In the genomic region with DNA sequence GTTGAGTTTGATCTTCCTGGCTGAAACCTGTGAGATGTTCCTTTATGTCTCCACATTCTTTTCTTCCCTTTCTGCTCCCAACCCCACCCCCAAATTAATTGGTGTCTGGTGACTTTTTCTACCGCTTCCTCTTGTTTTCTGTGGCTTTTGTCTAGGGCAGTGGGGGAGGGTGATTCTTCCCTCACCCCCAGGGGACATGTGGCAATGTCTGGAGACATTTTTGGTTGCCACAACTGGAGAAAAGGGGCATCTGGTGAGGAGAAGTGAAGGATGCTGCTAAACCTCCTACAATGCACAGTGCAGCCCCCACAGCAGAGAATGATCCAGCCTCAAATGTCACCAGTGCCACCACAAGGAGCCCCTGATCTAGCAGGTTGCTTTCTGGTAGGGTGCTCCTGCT, we compare ENCODE assay signal across 17 cellular contexts.
DNase-seq lines count a peak whose midpoint lies in the region; ATAC-seq, FAIRE-seq and TF ChIP-seq lines count a peak whose summit lies in the region.
"Had no signal": no experiment of that assay in that cellular context is flagged by ENCODE, and none has a peak within 500 bp of the region (broad histone marks: within the 10 kb centered on the region; RNA-seq: fewer than 3 reads in every experiment).

No MANE protein-coding gene starts in this region.

- TF ChIP-seq POLR2A in H1 (IDR thresholded peaks at IDR 0.05; ENCODE audit: control extremely low read depth in 1 of 2, low read depth in 2 of 2, low read length in 2 of 2) = no peak

- H3K27ac ChIP-seq in H1 (ENCODE audit: low read depth, low read length) (no peak overlapping the region), osteoblast (ENCODE audit: low read depth, low read length) (no peak overlapping the region), RWPE1 (no peak overlapping the region)
- H3K27ac ChIP-seq: KMS-11 had no signal

- H3K4me3 Mint-ChIP-seq in Caco-2 (ENCODE audit: unreplicated experiment) (no peak overlapping the region), WTC11 (no peak overlapping the region)
- H3K4me3 Mint-ChIP-seq: neural crest cell; stimulated activated naive CD8-positive, alpha-beta T cell treated with anti-CD3 and anti-CD28 coated beads, Interleukin-15, Interleukin-2, amounts not matched to agents 100 ng/mL and 50 ng/mL, for 24 hours had no signal

- no peaks in the 10 kb centered on the region for H3K79me1 ChIP-seq in H1 (ENCODE audit: low read depth, low read length)

- no peak overlapping the region for H3K14ac ChIP-seq in H1 (ENCODE audit: insufficient read length)

- DNase-seq in Caco-2 (no peak), NCI-H69 (lab: John Stamatoyannopoulos, UW) (peak; percentile 8), H1 (ENCODE audit: low read depth in 1 of 2, low spot score in 2 of 2) (no peak), osteoblast (ENCODE audit: insufficient read length, low spot score, missing footprints) (peak; percentile 23), SW 1271 (lab: John Stamatoyannopoulos, UW) (no peak), WTC11 (ENCODE audit: low spot score) (no peak), RWPE1 (ENCODE audit: low spot score) (no peak)
- DNase-seq: activated CD8-positive, alpha-beta memory T cell treated with anti-CD3 and anti-CD28 coated beads for 24 hours; dorsolateral prefrontal cortex; NCI-H187 treated with DMSO at 0.1 percent for 48 hours; NCI-H524 had no signal

- H2BK12ac ChIP-seq in H1 (ENCODE audit: low read depth, low read length) = no peak overlapping the region

- no peak overlapping the region for H4K5ac ChIP-seq in H1 (ENCODE audit: insufficient read length, low read depth, low read length)

- H3K9ac ChIP-seq in H1 (replicated peaks in 1 of 4; ENCODE audit: extremely low read depth in 1 of 4, low read depth in 3 of 4, low read length in 3 of 4) = no peak overlapping the region
- H3K9ac ChIP-seq: KMS-11 had no signal

- H3K4me2 ChIP-seq in H1 (ENCODE audit: insufficient read depth in 1 of 2, low read depth in 2 of 2, low read length in 2 of 2) = no peak overlapping the region
- H3K4me2 ChIP-seq in osteoblast (ENCODE audit: insufficient read depth, low read length) = no peak overlapping the region
- H3K4me2 ChIP-seq: KMS-11 had no signal

- no peaks in the 10 kb centered on the region for H3K36me3 ChIP-seq in Caco-2 (ENCODE audit: control insufficient read depth, insufficient read depth, low read length)
- no peaks in the 10 kb centered on the region for H3K36me3 ChIP-seq in H1 (ENCODE audit: control insufficient read depth in 2 of 4, insufficient read depth in 4 of 4, low read length in 3 of 4)
- no peaks in the 10 kb centered on the region for H3K36me3 ChIP-seq in osteoblast (ENCODE audit: insufficient read depth, low read length)

- CTCF ChIA-PET in Caco-2 (lab: Charles Lee) (no interaction called here), H1 (lab: Charles Lee; ENCODE audit: partially characterized antibody) (no interaction called here), WTC11 (lab: Charles Lee) (interaction anchor here (0.9 kb wide), 1 partner anchor 10 kb away, joined by 3 read pairs; no protein-coding TSS in a partner anchor), RWPE1 (lab: Yijun Ruan, JAX) (no interaction called here)

- H3K4me3 ChIP-seq in Caco-2 (ENCODE audit: low read depth, low read length) (no peak overlapping the region), H1 (ENCODE audit: extremely low read depth in 1 of 4, insufficient read depth in 2 of 4, low read depth in 3 of 4, low read length in 4 of 4) (no peak overlapping the region), osteoblast (ENCODE audit: insufficient read depth, low read length) (no peak overlapping the region)
- H3K4me3 ChIP-seq: dorsolateral prefrontal cortex, GM12878 had no signal

- H2BK20ac ChIP-seq in H1 (ENCODE audit: low read length) = no peak overlapping the region

- 60% methylated on average over 1 of the region's 1 CpG; no CpG with 5 or more reads in 1 of the 2 experiments for WGBS in H1 (ENCODE audit: extremely low coverage in 1 of 2, insufficient coverage in 1 of 2, insufficient read length in 1 of 2, insufficient replicate concordance in 2 of 2, low coverage in 1 of 2, low lambda C conversion rate in 2 of 2, missing lambda C conversion rate in 1 of 2), 2 experiments

- no peaks in the 10 kb centered on the region for H3K9me3 Mint-ChIP-seq in Caco-2 (ENCODE audit: unreplicated experiment)
- H3K9me3 Mint-ChIP-seq in WTC11 = no peaks in the 10 kb centered on the region
- H3K9me3 Mint-ChIP-seq: neural crest cell; stimulated activated naive CD8-positive, alpha-beta T cell treated with anti-CD3 and anti-CD28 coated beads, Interleukin-15, Interleukin-2, amounts not matched to agents 100 ng/mL and 50 ng/mL, for 24 hours had no signal

- ATAC-seq in WTC11 = no peak
- ATAC-seq in HG03097 (IDR thresholded peaks at IDR 0.05; ENCODE audit: low FRiP score, unreplicated experiment) = no peak
- ATAC-seq: GM12878 had no signal

- no peak overlapping the region for H2AK5ac ChIP-seq in H1 (ENCODE audit: low read depth, low read length)

- no peak overlapping the region for H3K56ac ChIP-seq in H1 (replicated peaks; ENCODE audit: insufficient read length, low read depth, low read length)

- H3K4me1 ChIP-seq in Caco-2 (no peaks in the 10 kb centered on the region), H1 (replicated peaks in 1 of 4; ENCODE audit: control insufficient read depth in 3 of 4, insufficient read depth in 4 of 4, low read length in 3 of 4) (peaks cover 0 to 5% (median 2%) of the 10 kb centered on the region in 4 experiments; a peak in 3 of 7 replicates), osteoblast (ENCODE audit: insufficient read depth, low read length) (peaks cover 40% of the 10 kb centered on the region)

- peaks cover 3% of the 10 kb centered on the region for H3K27me3 Mint-ChIP-seq in Caco-2 (ENCODE audit: insufficient read depth, unreplicated experiment)
- H3K27me3 Mint-ChIP-seq in WTC11 (ENCODE audit: low read depth) = no peaks in the 10 kb centered on the region
- H3K27me3 Mint-ChIP-seq: stimulated activated naive CD8-positive, alpha-beta T cell treated with anti-CD3 and anti-CD28 coated beads, Interleukin-15, Interleukin-2, amounts not matched to agents 100 ng/mL and 50 ng/mL, for 24 hours had no signal

- H3K9me3 ChIP-seq in Caco-2 = no peaks in the 10 kb centered on the region
- no peaks in the 10 kb centered on the region for H3K9me3 ChIP-seq in H1 (ENCODE audit: insufficient read depth in 2 of 2, low read depth in 1 of 2, low read length in 1 of 2)
- no peaks in the 10 kb centered on the region for H3K9me3 ChIP-seq in osteoblast (ENCODE audit: low read depth, low read length)

- TF ChIP-seq EP300 in H1 (IDR thresholded peaks at IDR 0.05; ENCODE audit: borderline replicate concordance in 1 of 2, low read depth in 2 of 2, low read length in 2 of 2) = no peak

- no peak overlapping the region for H3K4ac ChIP-seq in H1 (replicated peaks; ENCODE audit: insufficient read length, low read depth, low read length)

- H2BK15ac ChIP-seq in H1 (ENCODE audit: low read length) = no peak overlapping the region

- intact Hi-C loops in Caco-2 (cut with micrococcal nuclease; ENCODE audit: unreplicated experiment) = no loop called here

- H3K4me1 Mint-ChIP-seq in Caco-2 (ENCODE audit: low read depth, unreplicated experiment) (peaks cover 12% of the 10 kb centered on the region), WTC11 (peaks cover 44% of the 10 kb centered on the region)

- H3K27ac Mint-ChIP-seq in Caco-2 (ENCODE audit: unreplicated experiment) (peak overlapping the region; percentile 69), WTC11 (no peak overlapping the region)
- H3K27ac Mint-ChIP-seq: stimulated activated naive CD8-positive, alpha-beta T cell treated with anti-CD3 and anti-CD28 coated beads, Interleukin-15, Interleukin-2, amounts not matched to agents 100 ng/mL and 50 ng/mL, for 24 hours had no signal

- H3K36me3 Mint-ChIP-seq in Caco-2 (ENCODE audit: insufficient read depth, unreplicated experiment) = no peaks in the 10 kb centered on the region
- H3K36me3 Mint-ChIP-seq in WTC11 = no peaks in the 10 kb centered on the region

- H3K79me2 ChIP-seq in H1 (ENCODE audit: control insufficient read depth in 1 of 2, insufficient read depth in 2 of 2, low read length in 2 of 2) = peaks cover 0 to 2% of the 10 kb centered on the region in 2 experiments; a peak in 1 of 4 replicates
- peaks cover 16% of the 10 kb centered on the region for H3K79me2 ChIP-seq in osteoblast (ENCODE audit: insufficient read depth, low read length)

- POLR2A ChIA-PET in Caco-2 (lab: Charles Lee) (no interaction called here), H1 (lab: Charles Lee; ENCODE audit: partially characterized antibody) (no interaction called here), WTC11 (lab: Charles Lee) (no interaction called here), RWPE1 (lab: Yijun Ruan, JAX; ENCODE audit: low non-redundant PET) (no interaction called here)

- no peak overlapping the region for H3K18ac ChIP-seq in H1 (ENCODE audit: extremely low read depth, low read length)

- H4K20me1 ChIP-seq in H1 (replicated peaks in 1 of 2; ENCODE audit: control insufficient read depth in 1 of 2, insufficient read depth in 2 of 2, low read length in 2 of 2) (no peaks in the 10 kb centered on the region), osteoblast (ENCODE audit: insufficient read depth, low read length) (no peaks in the 10 kb centered on the region)

- TF ChIP-seq CTCF in Caco-2 (IDR thresholded peaks at IDR 0.05; ENCODE audit: insufficient read depth in 1 of 2, low read depth in 1 of 2, low read length in 1 of 2, severe bottlenecking in 1 of 2, unreplicated experiment in 1 of 2) = no peak
- no peak for TF ChIP-seq CTCF in H1 (IDR thresholded peaks at IDR 0.05; ENCODE audit: control extremely low read depth in 1 of 3, insufficient read depth in 1 of 3, low read depth in 1 of 3, low read length in 3 of 3)
- no peak for TF ChIP-seq CTCF in osteoblast (IDR thresholded peaks at IDR 0.05; ENCODE audit: extremely low read depth, low read depth, low read length)
- TF ChIP-seq CTCF in WTC11 (IDR thresholded peaks at IDR 0.05) = no peak
- TF ChIP-seq CTCF in RWPE1 (conservative IDR thresholded peaks at IDR 0.05; ENCODE audit: low read depth) = no peak

- H3K23me2 ChIP-seq in H1 (ENCODE audit: low read depth, low read length) = no peaks in the 10 kb centered on the region

- no peak overlapping the region for H2BK5ac ChIP-seq in H1 (ENCODE audit: low read depth, low read length)

- no peak for TF ChIP-seq RAD21 in H1 (IDR thresholded peaks at IDR 0.05 in 1 of 2, conservative IDR thresholded peaks at IDR 0.05 in 1 of 2; ENCODE audit: low read depth in 2 of 2, low read length in 2 of 2)

- H2AFZ ChIP-seq in H1 (ENCODE audit: low read length) (no peak overlapping the region), osteoblast (ENCODE audit: low read length) (no peak overlapping the region)

- H3K27me3 ChIP-seq in Caco-2 (replicated peaks; ENCODE audit: control insufficient read depth, insufficient read depth, low read length) (no peaks in the 10 kb centered on the region), H1 (replicated peaks in 1 of 4; ENCODE audit: control insufficient read depth in 3 of 4, extremely low read depth in 1 of 4, insufficient read depth in 3 of 4, low read length in 3 of 4) (no peaks in the 10 kb centered on the region), osteoblast (ENCODE audit: insufficient read depth, low read length) (no peaks in the 10 kb centered on the region)

- no peak overlapping the region for H3K23ac ChIP-seq in H1 (ENCODE audit: insufficient read length)

- FAIRE-seq in H1 (lab: Jason Lieb, UNC) = peak; percentile 32
- FAIRE-seq: GM12878, small intestine had no signal

- H4K91ac ChIP-seq in H1 (replicated peaks; ENCODE audit: insufficient read length, low read length) = no peak overlapping the region

- BruUV-seq in Caco-2 (replicated peaks; lab: Mats Ljungman, UMichigan) = no TSS peak

- no peak overlapping the region for H4K8ac ChIP-seq in H1 (ENCODE audit: extremely low read depth, insufficient read depth, low read length)

- H2BK120ac ChIP-seq in H1 (replicated peaks; ENCODE audit: low read depth, low read length) = no peak overlapping the region

Comparison
In these comparisons a context has a peak if more than half of its experiments do, and no peak if none do; other contexts are left out.
1. DNase-seq: peak in NCI-H69 (single experiment) and osteoblast (single experiment); none in Caco-2 (0 of 2), H1 (0 of 2), SW 1271 (0 of 2), WTC11 (single experiment) and RWPE1 (single experiment).